ENCODE assay signal across 22 cellular contexts in genomic region chr9:84325347-84325982, GRCh38. TPM values are rescaled to one million over a fixed set of nuclear protein-coding genes. Genes with fewer than 3 reads are reported as not detected.
A peak's percentile ranks its signal among the peaks of the same experiment; 100 is the strongest.
DNase-seq lines count a peak whose midpoint lies in the region; ATAC-seq, FAIRE-seq and TF ChIP-seq lines count a peak whose summit lies in the region.
"Had no signal": no experiment of that assay in that cellular context is flagged by ENCODE, and none has a peak within 500 bp of the region (broad histone marks: within the 10 kb centered on the region; RNA-seq: fewer than 3 reads in every experiment).

No MANE protein-coding gene starts in this region.

- 47 to 58% methylated on average over 3 of the region's 3 CpGs for WGBS in pancreas, 2 donors

- H3K4me3 ChIP-seq in fibroblast of mammary gland (ENCODE audit: control insufficient read depth, low read depth, low read length) (no peak overlapping the region), pancreas (no peak overlapping the region), right atrium auricular region (no peak overlapping the region)
- H3K4me3 ChIP-seq: heart right ventricle, Peyer's patch, psoas muscle, testis had no signal

- peaks cover 0 to 6% (median 0%) of the 10 kb centered on the region in 3 donors for H3K4me1 ChIP-seq in pancreas
- H3K4me1 ChIP-seq in right atrium auricular region = no peaks in the 10 kb centered on the region
- H3K4me1 ChIP-seq: psoas muscle, testis had no signal

- intact Hi-C loops in pancreas (cut with DNase I) = no loop called here

- POLR2A ChIA-PET in RWPE1 (lab: Yijun Ruan, JAX; ENCODE audit: low non-redundant PET) = no interaction called here

- TF ChIP-seq POLR2A in H54 (IDR thresholded peaks at IDR 0.05; ENCODE audit: low read depth, low read length) = no peak

- DNase-seq in H54 (ENCODE audit: insufficient read length, low spot score) (peak; percentile 61), RWPE1 (ENCODE audit: low spot score) (peak; percentile 88), fibroblast of mammary gland (ENCODE audit: low read depth) (peak; percentile 39), pancreas (no peak), DMS153 (lab: John Stamatoyannopoulos, UW) (no peak), right atrium auricular region (ENCODE audit: low spot score) (no peak), KBM-7 (no peak)
- DNase-seq: activated CD4-positive, alpha-beta T cell treated with anti-CD3 and anti-CD28 coated beads for 36 hours; CD4-positive, alpha-beta T cell; DND-41; heart right ventricle; NCI-H1694; NCI-H2227 treated with DMSO at 0.1 percent for 48 hours; psoas muscle; stimulated activated CD4-positive, alpha-beta T cell treated with anti-CD3 and anti-CD28 coated beads, Interleukin-12 subunit alpha, Interleukin-12 subunit beta, amount 100 ng/mL, for 4 hours; testis had no signal

- CTCF ChIA-PET in RWPE1 (lab: Yijun Ruan, JAX) = interaction anchor here (0.7 to 2.3 kb wide), 4 partner anchors 9 to 1026 kb away, joined by 3 to 9 read pairs (median 3); no protein-coding TSS in a partner anchor

- FAIRE-seq in H54 (lab: Jason Lieb, UNC) (peak; percentile 94), pancreas (lab: Jason Lieb, UNC) (no peak)
- FAIRE-seq: GM19239, islet of Langerhans had no signal

- ATAC-seq in pancreas (peak; percentile 57 to 84 (median 78)), HG03135 (IDR thresholded peaks at IDR 0.05; ENCODE audit: unreplicated experiment) (no peak)
- ATAC-seq: activated CD4-positive, alpha-beta T cell treated with anti-CD3 and anti-CD28 coated beads for 36 hours; activated T-helper 17 cell treated with anti-CD3 and anti-CD28 coated beads, Interleukin-2, amount 50 U/mL, for 72 hours; heart right ventricle; psoas muscle had no signal

- H3K27ac ChIP-seq in RWPE1 (no peak overlapping the region), pancreas (peak overlapping the region in 2 of 4 donors; percentile 61 to 67), right atrium auricular region (no peak overlapping the region)
- H3K27ac ChIP-seq: psoas muscle, testis had no signal

- H3K9me3 ChIP-seq in pancreas = no peaks in the 10 kb centered on the region
- peaks cover 0 to 9% of the 10 kb centered on the region in 2 donors for H3K9me3 ChIP-seq in right atrium auricular region
- H3K9me3 ChIP-seq: psoas muscle, testis had no signal

- in situ Hi-C loops in KBM-7 (cut with MboI; ENCODE audit: low pct_unique_long_range_greater_than_20kb, low sequenced_read_pairs) = no loop called here

- TF ChIP-seq CTCF in RWPE1 (conservative IDR thresholded peaks at IDR 0.05; ENCODE audit: low read depth) (no peak), fibroblast of mammary gland (conservative IDR thresholded peaks at IDR 0.05; ENCODE audit: control insufficient read depth, insufficient read depth, low read depth, low read length) (no peak), pancreas (IDR thresholded peaks at IDR 0.05) (no peak), right atrium auricular region (IDR thresholded peaks at IDR 0.05) (no peak)

- no peaks in the 10 kb centered on the region for H3K27me3 ChIP-seq in pancreas
- H3K27me3 ChIP-seq in right atrium auricular region = no peaks in the 10 kb centered on the region
- H3K27me3 ChIP-seq: heart right ventricle, Peyer's patch, testis had no signal

- H3K36me3 ChIP-seq in pancreas = no peaks in the 10 kb centered on the region
- H3K36me3 ChIP-seq in right atrium auricular region = no peaks in the 10 kb centered on the region
- H3K36me3 ChIP-seq: heart right ventricle, Peyer's patch had no signal

RNA-seq across cellular contexts. Expression of gene SLC28A3, which starts 15.1 kb away (rescaled TPM):
- total RNA-seq in pancreas (10 to 100 TPM in 2 of 6 donors, 1 to 10 TPM in 4; 5.7 to 17.2 (median 7.9) TPM), right atrium auricular region (1 to 10 TPM in 1 of 2 donors, under 1 TPM in 1; 0.33 to 4.4 TPM)
- 10 to 100 TPM in 1 of 2 donors, 1 to 10 TPM in 1; 6.8 to 10.4 TPM for polyA plus RNA-seq in pancreas
- total RNA-seq: CD4-positive, alpha-beta T cell; psoas muscle had no signal
- polyA plus RNA-seq: neural cell, psoas muscle had no signal

Comparison
In these comparisons a context has a peak if more than half of its experiments do, and no peak if none do; other contexts are left out.
1. DNase-seq: peak in H54 (single experiment), RWPE1 (single experiment) and fibroblast of mammary gland (single experiment); none in pancreas (0 of 6), DMS153 (single experiment), right atrium auricular region (single experiment) and KBM-7 (single experiment).